Comparison of ENCODE assay signal across 23 cellular contexts in genomic region chr1:232737917-232738316, GRCh38.
"Had no signal": no experiment of that assay in that cellular context is flagged by ENCODE, and none has a peak within 500 bp of the region (broad histone marks: within the 10 kb centered on the region; RNA-seq: fewer than 3 reads in every experiment).

No MANE protein-coding gene starts in this region.

- H3K9ac ChIP-seq: neural progenitor cell had no signal

- ATAC-seq: heart right ventricle; left cardiac atrium; left lung; mucosa of descending colon; naive thymus-derived CD4-positive, alpha-beta T cell; sciatic nerve; stimulated activated effector memory CD8-positive, alpha-beta T cell treated with anti-CD3 and anti-CD28 coated beads, Interleukin-12 subunit alpha, Interleukin-12 subunit beta, amount 100 ng/mL, for 72 hours had no signal

- H3K27ac ChIP-seq: colonic mucosa, esophagus squamous epithelium, heart right ventricle, left lung, neural progenitor cell, prostate gland, right atrium auricular region, stomach, thyroid gland had no signal

- H3K4me3 ChIP-seq: colonic mucosa, esophagus squamous epithelium, heart right ventricle, left lung, mucosa of descending colon, neural progenitor cell, prostate gland, right atrium auricular region, stomach, thyroid gland had no signal

- DNase-seq: colonic mucosa; effector memory CD4-positive, alpha-beta T cell; erythroblast; esophagus squamous epithelium; foreskin melanocyte; glutamatergic neuron; heart right ventricle; hippocampal formation; left cardiac atrium; left lung; mesenchymal stem cell; mucosa of descending colon; naive thymus-derived CD4-positive, alpha-beta T cell; stimulated activated CD4-positive, alpha-beta T cell treated with anti-CD3 and anti-CD28 coated beads, Interleukin-2, amount 100 ng/mL, for 24 hours; stimulated activated CD4-positive, alpha-beta T cell treated with anti-CD3 and anti-CD28 coated beads, Interleukin-4, amount 100 ng/mL, for 24 hours; stimulated activated naive CD4-positive, alpha-beta T cell treated with Interleukin-2 at 50 U/mL for 16 hours; stomach; thyroid gland had no signal

- H3K36me3 ChIP-seq: colonic mucosa, esophagus squamous epithelium, heart right ventricle, left lung, neural progenitor cell, prostate gland, right atrium auricular region, stomach, thyroid gland had no signal

- H2AFZ ChIP-seq: neural progenitor cell had no signal

- H3K9me3 ChIP-seq: colonic mucosa, esophagus squamous epithelium, left lung, mucosa of descending colon, prostate gland, right atrium auricular region, stomach, thyroid gland had no signal

- H3K27me3 ChIP-seq: colonic mucosa, esophagus squamous epithelium, heart right ventricle, left lung, neural progenitor cell, right atrium auricular region, stomach, thyroid gland had no signal

- H3K4me1 ChIP-seq: colonic mucosa, esophagus squamous epithelium, heart right ventricle, left lung, neural progenitor cell, prostate gland, right atrium auricular region, stomach, thyroid gland had no signal

- H3K4me2 ChIP-seq: neural progenitor cell had no signal
